ENCODE assay signal across 8 cellular contexts in genomic region chr20:31502884-31503673, GRCh38. TPM values are rescaled to one million over a fixed set of nuclear protein-coding genes. Genes with fewer than 3 reads are reported as not detected.
DNase-seq lines count a peak whose midpoint lies in the region; ATAC-seq and TF ChIP-seq lines count a peak whose summit lies in the region.
"Not testable (repeated sequence)": the region's sequence is repeated elsewhere in the genome, so short reads cannot be mapped to it uniquely, and the experiment has no call there.

No MANE protein-coding gene starts in this region.

- H3K27ac ChIP-seq in C4-2B: not testable (repeated sequence)

- peak; percentile 71 for DNase-seq in GM19240 (ENCODE audit: insufficient read length, low spot score)
- DNase-seq in NCI-H460 (ENCODE audit: extremely low read depth, low read depth): peak; percentile 89
- peak; percentile 68 to 70 for DNase-seq in activated CD4-positive, alpha-beta T cell treated with anti-CD3 and anti-CD28 coated beads for 24 hours (ENCODE audit: low read depth in 2 of 2)
- peak; percentile 85 for DNase-seq in cerebellar cortex (ENCODE audit: low spot score)
- peak; percentile 89 for DNase-seq in left kidney (ENCODE audit: low read depth, low spot score)
- peak; percentile 77 for DNase-seq in stimulated activated CD4-positive, alpha-beta T cell treated with anti-CD3 and anti-CD28 coated beads, Interleukin-4, amount 100 ng/mL, for 1 hour

- peak; percentile 85 for ATAC-seq in HG03280 (IDR thresholded peaks at IDR 0.05; ENCODE audit: unreplicated experiment)

- peak; percentile 98 for TF ChIP-seq CTCF in C4-2B (conservative IDR thresholded peaks at IDR 0.05)

RNA-seq across cellular contexts. Expression of gene HM13, which starts 11.2 kb away (rescaled TPM):
- 85.3 and 97.3 TPM in 2 replicates for total RNA-seq in NCI-H460 (2014; rRNA removed; shearing (Covaris generic))
- polyA plus RNA-seq in NCI-H460 (2014; cell fraction: nucleus; rRNA removed): 111 and 116 TPM in 2 replicates

RNA-seq across cellular contexts. Expression of gene REM1, which starts 28.0 kb away (rescaled TPM):
- total RNA-seq in NCI-H460 (2014; rRNA removed; shearing (Covaris generic)): not detected in 2 replicates
- polyA plus RNA-seq in NCI-H460 (2014; cell fraction: nucleus; rRNA removed): not detected in 2 replicates

RNA-seq across cellular contexts. Expression of gene DEFB124, which starts 28.2 kb away (rescaled TPM):
- total RNA-seq in NCI-H460 (2014; rRNA removed; shearing (Covaris generic)): not detected in 2 replicates
- not detected in 2 replicates for polyA plus RNA-seq in NCI-H460 (2014; cell fraction: nucleus; rRNA removed)
